ENCODE assay signal across 11 cellular contexts in the genomic region with DNA sequence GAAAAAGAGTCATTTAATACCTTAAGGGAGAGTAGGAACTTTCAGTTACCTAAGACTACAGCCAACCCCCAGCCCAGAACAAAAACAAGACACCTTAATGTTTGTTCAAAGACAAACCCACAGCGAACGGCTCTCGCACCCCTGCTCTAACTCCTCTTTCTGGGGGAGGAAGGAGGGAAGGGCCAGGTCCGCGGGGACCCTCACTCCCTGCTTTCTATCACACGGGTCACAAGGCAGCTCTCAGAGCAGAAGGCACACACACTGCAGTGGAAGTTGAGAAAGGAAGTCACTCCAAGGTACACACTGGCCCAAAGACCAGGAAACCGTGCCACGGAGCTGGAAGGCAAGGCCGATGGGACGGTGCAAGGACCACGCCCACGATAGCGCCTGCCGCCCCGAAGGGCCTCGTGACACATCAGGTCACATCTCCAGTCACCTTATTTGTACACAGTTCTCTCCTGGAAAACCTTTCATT. TPM values are rescaled to one million over a fixed set of nuclear protein-coding genes. Genes with fewer than 3 reads are reported as not detected.
DNase-seq lines count a peak whose midpoint lies in the region; ATAC-seq and TF ChIP-seq lines count a peak whose summit lies in the region.
"Had no signal": no experiment of that assay in that cellular context is flagged by ENCODE, and none has a peak within 500 bp of the region (broad histone marks: within the 10 kb centered on the region; RNA-seq: fewer than 3 reads in every experiment).

No MANE protein-coding gene starts in this region.

- H3K4me1 ChIP-seq in esophagus muscularis mucosa: peaks cover 4 to 17% (median 9%) of the 10 kb centered on the region in 4 donors
- H3K4me1 ChIP-seq: pancreas had no signal

- H3K27me3 ChIP-seq in esophagus muscularis mucosa: no peaks in the 10 kb centered on the region
- H3K27me3 ChIP-seq: pancreas had no signal

- H3K4me1 Mint-ChIP-seq in nephron progenitor cell: peaks cover 58% of the 10 kb centered on the region

- TF ChIP-seq CTCF in nephron progenitor cell (IDR thresholded peaks at IDR 0.05): no peak
- TF ChIP-seq CTCF in esophagus muscularis mucosa (IDR thresholded peaks at IDR 0.05): no peak

- peak overlapping the region; percentile 62 for H3K4me3 Mint-ChIP-seq in nephron progenitor cell

- peaks cover 54 to 76% (median 73%) of the 10 kb centered on the region in 4 donors for H3K36me3 ChIP-seq in esophagus muscularis mucosa

- H3K9me3 ChIP-seq in esophagus muscularis mucosa: no peaks in the 10 kb centered on the region
- H3K9me3 ChIP-seq: pancreas, thoracic aorta had no signal

- peaks cover 4% of the 10 kb centered on the region for H3K27me3 Mint-ChIP-seq in nephron progenitor cell (ENCODE audit: low read depth, poor library complexity)

- H3K4me3 ChIP-seq in esophagus muscularis mucosa: no peak overlapping the region
- H3K4me3 ChIP-seq: pancreas, thoracic aorta had no signal

- H3K27ac Mint-ChIP-seq in nephron progenitor cell: peak overlapping the region; percentile 99

- H3K9me3 Mint-ChIP-seq in nephron progenitor cell: no peaks in the 10 kb centered on the region

- no peak for TF ChIP-seq EP300 in esophagus muscularis mucosa (IDR thresholded peaks at IDR 0.05)

- 72% methylated on average over 16 of the region's 16 CpGs for WGBS in esophagus muscularis mucosa

- ATAC-seq in GM18861 (IDR thresholded peaks at IDR 0.05; ENCODE audit: unreplicated experiment) (peak; percentile 27), GM21619 (IDR thresholded peaks at IDR 0.05; ENCODE audit: unreplicated experiment) (peak; percentile 28), HG03565 (IDR thresholded peaks at IDR 0.05; ENCODE audit: unreplicated experiment) (peak; percentile 10)

- H3K36me3 Mint-ChIP-seq in nephron progenitor cell (ENCODE audit: low read depth): peaks cover 70% of the 10 kb centered on the region

- DNase-seq in nephron progenitor cell (no peak), NCI-H146 (lab: John Stamatoyannopoulos, UW) (no peak), esophagus muscularis mucosa (ENCODE audit: extremely low spot score) (no peak), KBM-7 (no peak), NCI-H187 (lab: John Stamatoyannopoulos, UW) (no peak)

- no peak for TF ChIP-seq POLR2A in esophagus muscularis mucosa (IDR thresholded peaks at IDR 0.05; ENCODE audit: low read depth)

- intact Hi-C loops in esophagus muscularis mucosa (cut with DNase I): loop anchor here (5.0 kb wide), 1 partner anchor 70 kb away; a partner anchor contains a TSS

- in situ Hi-C loops in KBM-7 (cut with MboI; ENCODE audit: low pct_unique_long_range_greater_than_20kb, low sequenced_read_pairs): loop anchor here (25.0 kb wide), 1 partner anchor 230 kb away; a partner anchor contains a TSS

- peak overlapping the region in 1 of 4 donors; percentile 34 for H3K27ac ChIP-seq in esophagus muscularis mucosa (replicated peaks in 1 of 4)
- H3K27ac ChIP-seq: HL-60, pancreas had no signal

RNA-seq across cellular contexts. Expression of a gene that starts 10.0 kb away (rescaled TPM):
- not detected for total RNA-seq in esophagus muscularis mucosa
- total RNA-seq: pancreas, thoracic aorta had no signal

RNA-seq across cellular contexts. Expression of a gene that starts 23.3 kb away (rescaled TPM):
- total RNA-seq in esophagus muscularis mucosa: 10 to 100 TPM; 33.2 to 95.8 (median 73.9) TPM
